In the genomic region with DNA sequence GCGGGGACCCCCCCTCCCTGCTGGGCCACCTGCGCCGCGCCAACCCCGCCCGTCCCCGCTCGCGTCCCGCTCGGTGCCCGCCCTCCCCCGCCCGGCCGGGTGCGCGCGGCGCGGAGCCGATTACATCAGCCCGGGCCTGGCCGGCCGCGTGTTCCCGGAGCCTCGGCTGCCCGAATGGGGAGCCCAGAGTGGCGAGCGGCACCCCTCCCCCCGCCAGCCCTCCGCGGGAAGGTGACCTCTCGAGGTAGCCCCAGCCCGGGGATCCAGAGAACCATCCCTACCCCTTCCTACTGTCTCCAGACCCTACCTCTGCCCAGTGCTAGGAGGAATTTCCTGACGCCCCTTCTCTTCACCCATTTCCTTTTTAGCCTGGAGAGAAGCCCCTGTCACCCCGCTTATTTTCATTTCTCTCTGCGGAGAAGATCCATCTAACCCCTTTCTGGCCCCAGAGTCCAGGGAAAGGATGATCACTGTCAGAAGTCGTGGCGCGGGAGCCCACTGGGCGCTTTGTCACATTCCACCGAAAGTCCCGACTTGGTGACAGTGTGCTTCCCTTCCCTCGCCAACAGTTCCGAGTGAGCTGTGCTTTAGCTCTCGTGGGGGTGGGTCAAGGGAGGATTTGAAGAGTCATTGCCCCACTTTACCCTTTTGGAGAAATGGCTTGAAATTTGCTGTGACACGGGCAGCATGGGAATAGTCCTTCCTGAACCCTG, we compare ENCODE assay signal across 8 cellular contexts. TPM values are rescaled to one million over a fixed set of nuclear protein-coding genes. Genes with fewer than 3 reads are reported as not detected.
DNase-seq lines count a peak whose midpoint lies in the region; ATAC-seq, FAIRE-seq and TF ChIP-seq lines count a peak whose summit lies in the region.

No MANE protein-coding gene starts in this region.

- TF ChIP-seq RAD21 in K562 (CRISPR knock-in tag; conservative IDR thresholded peaks at IDR 0.05 in 1 of 2, IDR thresholded peaks at IDR 0.05 in 1 of 2): no peak

- POLR2A ChIA-PET in K562 (lab: Yijun Ruan, JAX): interaction anchor here (0.8 to 7.0 kb wide), 5 partner anchors 11 to 304 kb away, joined by 3 to 59 read pairs (median 3); no protein-coding TSS in a partner anchor

- H3K4me2 ChIP-seq in K562 (ENCODE audit: insufficient read depth, low read length): peak overlapping the region; percentile 98

- H3K27me3 ChIP-seq in K562 (ENCODE audit: control insufficient read depth in 2 of 2, insufficient read depth in 2 of 2, low read length in 2 of 2) (no peaks in the 10 kb centered on the region), skeletal muscle tissue (ENCODE audit: control insufficient read depth in 3 of 3, insufficient read depth in 3 of 3, low read length in 3 of 3) (no peaks in the 10 kb centered on the region)

- TF ChIP-seq EP300 in K562 (IDR thresholded peaks at IDR 0.05; ENCODE audit: low read length): 0 out of 2 replicates have a peak, but pooled peaks have one; percentile 22

- H4K20me1 ChIP-seq in K562 (replicated peaks; ENCODE audit: control insufficient read depth, insufficient read depth, low read length): peaks cover 51% of the 10 kb centered on the region

- CTCF ChIA-PET in K562 (lab: Yijun Ruan, JAX; ENCODE audit: low intra/inter-chr PET ratio): interaction anchor here (1.2 to 4.4 kb wide), 4 partner anchors 48 to 307 kb away, joined by 4 to 60 read pairs (median 6); no protein-coding TSS in a partner anchor

- peak overlapping the region; percentile 79 for H2AFZ ChIP-seq in K562 (ENCODE audit: low read depth, low read length)

- H3K4me1 Mint-ChIP-seq in T-helper 2 cell treated with Interferon-gamma antibody and Interleukin-4, amounts not matched to agents 5 μg/mL and 100 μg/mL, for 36 hours (ENCODE audit: low read depth): peaks cover 34% of the 10 kb centered on the region

- no peak for TF ChIP-seq POLR2A in K562 (conservative IDR thresholded peaks at IDR 0.05)

- H3K4me3 Mint-ChIP-seq in T-helper 2 cell treated with Interferon-gamma antibody and Interleukin-4, amounts not matched to agents 5 μg/mL and 100 μg/mL, for 36 hours: peak overlapping the region; percentile 91

- no peaks in the 10 kb centered on the region for H3K9me3 Mint-ChIP-seq in T-helper 2 cell treated with Interferon-gamma antibody and Interleukin-4, amounts not matched to agents 5 μg/mL and 100 μg/mL, for 36 hours

- 0% methylated on average over 33 of the region's 48 CpGs for WGBS in K562 (ENCODE audit: insufficient coverage, low coverage, missing lambda C conversion rate)

- peak overlapping the region; percentile 89 for H3K27ac Mint-ChIP-seq in T-helper 2 cell treated with Interferon-gamma antibody and Interleukin-4, amounts not matched to agents 5 μg/mL and 100 μg/mL, for 36 hours

- peak; percentile 90 for DNase-seq in DMS53 (lab: John Stamatoyannopoulos, UW)
- peak; percentile 72 for DNase-seq in T-helper 2 cell treated with Interferon-gamma antibody and Interleukin-4, amounts not matched to agents 5 μg/mL and 100 μg/mL, for 36 hours (ENCODE audit: low spot score)
- peak; percentile 86 to 91 (median 88) for DNase-seq in K562 (ENCODE audit: extremely low read depth in 1 of 4, low spot score in 3 of 4)
- peak; percentile 75 for DNase-seq in iPS-NIHi11 (ENCODE audit: low spot score)
- no peak for DNase-seq in effector CD8-positive, alpha-beta T cell (lab: John Stamatoyannopoulos, UW)

- peaks cover 11% of the 10 kb centered on the region for H3K36me3 Mint-ChIP-seq in T-helper 2 cell treated with Interferon-gamma antibody and Interleukin-4, amounts not matched to agents 5 μg/mL and 100 μg/mL, for 36 hours (ENCODE audit: low read depth)

- in situ Hi-C loops in K562 (cut with MboI): loop anchor here (5.0 kb wide), 3 partner anchors 105 to 285 kb away; no protein-coding TSS in a partner anchor

- H3K36me3 ChIP-seq in K562 (ENCODE audit: control insufficient read depth, insufficient read depth, low read length) (peaks cover 50% of the 10 kb centered on the region), skeletal muscle tissue (ENCODE audit: control insufficient read depth in 3 of 3, insufficient read depth in 3 of 3, low read length in 3 of 3) (peaks cover 0 to 50% (median 10%) of the 10 kb centered on the region in 3 donors)

- peaks cover 31 to 67% of the 10 kb centered on the region in 2 experiments for H3K4me1 ChIP-seq in K562 (replicated peaks in 1 of 2; ENCODE audit: control insufficient read depth in 2 of 2, insufficient read depth in 2 of 2, low read length in 2 of 2)
- peaks cover 52 to 69% (median 54%) of the 10 kb centered on the region in 3 donors for H3K4me1 ChIP-seq in skeletal muscle tissue (ENCODE audit: control insufficient read depth in 3 of 3, insufficient read depth in 3 of 3, low read length in 3 of 3)

- H3K27me3 Mint-ChIP-seq in T-helper 2 cell treated with Interferon-gamma antibody and Interleukin-4, amounts not matched to agents 5 μg/mL and 100 μg/mL, for 36 hours (ENCODE audit: low read depth): no peaks in the 10 kb centered on the region

- peak overlapping the region; percentile 97 to 99 for H3K9ac ChIP-seq in K562 (ENCODE audit: insufficient read depth in 1 of 2, low read depth in 2 of 2, low read length in 2 of 2)
- H3K9ac ChIP-seq in skeletal muscle tissue (ENCODE audit: low read depth in 1 of 3, low read length in 3 of 3): peak overlapping the region; percentile 98 to 100 (median 99)

- H3K79me2 ChIP-seq in K562 (ENCODE audit: control insufficient read depth, insufficient read depth, low read length): peaks cover 71% of the 10 kb centered on the region

- intact Hi-C loops in K562 (cut with micrococcal nuclease): loop anchor here (2.0 to 5.0 kb wide), 2 partner anchors 47 to 105 kb away; no protein-coding TSS in a partner anchor

- ATAC-seq in HG03354 (IDR thresholded peaks at IDR 0.05; ENCODE audit: poor library complexity, severe bottlenecking, unreplicated experiment) (peak; percentile 28), K562 (peak; percentile 40), HG02588 (IDR thresholded peaks at IDR 0.05; ENCODE audit: unreplicated experiment) (no peak)

- H3K9me1 ChIP-seq in K562 (ENCODE audit: control insufficient read depth, insufficient read depth, low read length): peaks cover 30% of the 10 kb centered on the region

- no peak for TF ChIP-seq CTCF in K562 (IDR thresholded peaks at IDR 0.05 in 2 of 3, conservative IDR thresholded peaks at IDR 0.05 in 1 of 3; ENCODE audit: insufficient read depth in 2 of 3, low read depth in 1 of 3, low read length in 3 of 3)

- H3K4me3 ChIP-seq in K562: peak overlapping the region; percentile 97
- H3K4me3 ChIP-seq in skeletal muscle tissue (ENCODE audit: low read length in 3 of 3): peak overlapping the region; percentile 84 to 94 (median 90)

- TSS peak; percentile 38 for BruUV-seq in K562 (replicated peaks; lab: Mats Ljungman, UMichigan)

- peak; percentile 46 for FAIRE-seq in K562 (lab: Jason Lieb, UNC)

- peak overlapping the region; percentile 91 for H3K27ac ChIP-seq in K562 (ENCODE audit: extremely low read depth, low read depth, low read length)
- peak overlapping the region; percentile 97 for H3K27ac ChIP-seq in skeletal muscle tissue (ENCODE audit: low read depth, low read length)

- H3K9me3 ChIP-seq in K562 (replicated peaks; ENCODE audit: control insufficient read depth, insufficient read depth, low read depth, low read length) (no peaks in the 10 kb centered on the region), skeletal muscle tissue (ENCODE audit: control insufficient read depth in 3 of 3, low read length in 3 of 3) (no peaks in the 10 kb centered on the region)

RNA-seq across cellular contexts. Expression of a gene that starts 2.0 kb away (rescaled TPM):
- total RNA-seq in K562 (2011; cell fraction: chromatin; rRNA removed; ENCODE audit: low replicate concordance): 511 and 945 TPM in 2 replicates
- total RNA-seq in K562 (2011; cell fraction: nucleolus; rRNA removed): 536 and 553 TPM in 2 replicates
- 559 and 592 TPM in 2 replicates for total RNA-seq in K562 (2011; cell fraction: nucleoplasm; rRNA removed)
- total RNA-seq in K562 (2014; rRNA removed) (124 and 144 TPM in 2 replicates), K562 (2014; rRNA removed; fragmentation: Illumina TruSeq; extraction: Trizol) (66.5 and 70.7 TPM in 2 replicates), K562 (2015; rRNA removed; fragmentation: Illumina TruSeq; extraction: Trizol) (25.8 and 27.0 TPM in 2 replicates), K562 (2021) (131 and 159 TPM in 2 replicates), skeletal muscle tissue (36.5 TPM)
- polyA plus RNA-seq in K562 (2011; rRNA removed) (271 and 467 TPM in 2 replicates), K562 (2014; fragmentation: Illumina TruSeq; extraction: Trizol) (134 and 172 TPM in 2 replicates), K562 (2014; fragmentation: Nextera tagmentation; extraction: Ambion mirVana) (10 to 100 TPM; 14.0 to 16.0 TPM), K562 (2014; rRNA removed) (179 and 182 TPM in 2 replicates)
- polyA plus RNA-seq in K562 (2011; cell fraction: cytosol; rRNA removed): 222 and 346 TPM in 2 replicates
- 1,880 and 1,961 TPM in 2 replicates for polyA plus RNA-seq in K562 (2011; cell fraction: nucleus; rRNA removed)
- polyA plus RNA-seq in K562 (2012): 112 and 555 TPM in 2 replicates
- polyA minus RNA-seq in K562 (2011; rRNA and poly(A)+ RNA removed): 359 and 374 TPM in 2 replicates
- polyA minus RNA-seq in K562 (2011; cell fraction: cytosol; rRNA and poly(A)+ RNA removed): 79.8 and 123 TPM in 2 replicates
- polyA minus RNA-seq in K562 (2011; cell fraction: nucleus; rRNA and poly(A)+ RNA removed): 310 and 397 TPM in 2 replicates
